In the genomic region with DNA sequence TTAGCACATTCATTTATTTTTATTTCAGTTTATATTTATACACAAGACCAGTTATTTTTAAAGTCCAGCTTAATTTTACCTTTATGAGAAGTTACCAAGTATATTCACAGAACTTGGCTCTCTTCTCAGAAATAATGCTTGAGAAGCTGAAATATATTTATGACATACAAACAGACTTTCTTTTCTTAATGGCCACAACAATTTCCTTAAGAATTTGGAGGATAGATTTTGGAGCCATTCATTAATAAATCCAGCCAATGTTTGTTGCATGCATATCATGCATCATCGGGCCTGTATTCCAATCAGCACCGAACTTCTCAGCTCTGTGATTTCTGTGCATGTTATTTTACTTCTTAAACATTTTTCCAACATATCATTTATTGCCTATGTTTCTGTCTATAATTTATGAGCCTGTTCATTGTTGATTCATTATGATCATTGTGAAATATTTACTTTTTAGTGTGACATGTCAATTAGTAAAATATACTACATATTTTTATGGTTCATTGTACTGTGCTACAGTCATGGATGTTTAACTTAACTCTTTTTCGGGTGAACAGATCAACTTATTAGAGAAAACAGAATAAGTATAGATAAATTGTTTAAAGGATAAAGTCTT, we compare ENCODE assay signal across 1 cellular context.
TF ChIP-seq lines count a peak whose summit lies in the region.

No MANE protein-coding gene starts in this region.

TF ChIP-seq in HCT116, 20 proteins besides CTCF, POLR2A, EP300 and RAD21 (continued from another document):
- TF ChIP-seq, protein P1, sequence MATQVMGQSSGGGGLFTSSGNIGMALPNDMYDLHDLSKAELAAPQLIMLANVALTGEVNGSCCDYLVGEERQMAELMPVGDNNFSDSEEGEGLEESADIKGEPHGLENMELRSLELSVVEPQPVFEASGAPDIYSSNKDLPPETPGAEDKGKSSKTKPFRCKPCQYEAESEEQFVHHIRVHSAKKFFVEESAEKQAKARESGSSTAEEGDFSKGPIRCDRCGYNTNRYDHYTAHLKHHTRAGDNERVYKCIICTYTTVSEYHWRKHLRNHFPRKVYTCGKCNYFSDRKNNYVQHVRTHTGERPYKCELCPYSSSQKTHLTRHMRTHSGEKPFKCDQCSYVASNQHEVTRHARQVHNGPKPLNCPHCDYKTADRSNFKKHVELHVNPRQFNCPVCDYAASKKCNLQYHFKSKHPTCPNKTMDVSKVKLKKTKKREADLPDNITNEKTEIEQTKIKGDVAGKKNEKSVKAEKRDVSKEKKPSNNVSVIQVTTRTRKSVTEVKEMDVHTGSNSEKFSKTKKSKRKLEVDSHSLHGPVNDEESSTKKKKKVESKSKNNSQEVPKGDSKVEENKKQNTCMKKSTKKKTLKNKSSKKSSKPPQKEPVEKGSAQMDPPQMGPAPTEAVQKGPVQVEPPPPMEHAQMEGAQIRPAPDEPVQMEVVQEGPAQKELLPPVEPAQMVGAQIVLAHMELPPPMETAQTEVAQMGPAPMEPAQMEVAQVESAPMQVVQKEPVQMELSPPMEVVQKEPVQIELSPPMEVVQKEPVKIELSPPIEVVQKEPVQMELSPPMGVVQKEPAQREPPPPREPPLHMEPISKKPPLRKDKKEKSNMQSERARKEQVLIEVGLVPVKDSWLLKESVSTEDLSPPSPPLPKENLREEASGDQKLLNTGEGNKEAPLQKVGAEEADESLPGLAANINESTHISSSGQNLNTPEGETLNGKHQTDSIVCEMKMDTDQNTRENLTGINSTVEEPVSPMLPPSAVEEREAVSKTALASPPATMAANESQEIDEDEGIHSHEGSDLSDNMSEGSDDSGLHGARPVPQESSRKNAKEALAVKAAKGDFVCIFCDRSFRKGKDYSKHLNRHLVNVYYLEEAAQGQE (IDR thresholded peaks at IDR 0.05; ENCODE audit: low read depth), result no peak
- TF ChIP-seq EZH2phosphoT487 (IDR thresholded peaks at IDR 0.05; ENCODE audit: borderline replicate concordance), result no peak
- TF ChIP-seq EZH2 (IDR thresholded peaks at IDR 0.05), result no peak
- TF ChIP-seq JUND (IDR thresholded peaks at IDR 0.05), result no peak
- TF ChIP-seq SIN3A (IDR thresholded peaks at IDR 0.05; ENCODE audit: low read depth), result no peak
- no peak for TF ChIP-seq CBX3 (IDR thresholded peaks at IDR 0.05; ENCODE audit: low read depth)
- no peak for TF ChIP-seq FOSL1 (IDR thresholded peaks at IDR 0.05; ENCODE audit: low read depth)
- TF ChIP-seq, protein P2, sequence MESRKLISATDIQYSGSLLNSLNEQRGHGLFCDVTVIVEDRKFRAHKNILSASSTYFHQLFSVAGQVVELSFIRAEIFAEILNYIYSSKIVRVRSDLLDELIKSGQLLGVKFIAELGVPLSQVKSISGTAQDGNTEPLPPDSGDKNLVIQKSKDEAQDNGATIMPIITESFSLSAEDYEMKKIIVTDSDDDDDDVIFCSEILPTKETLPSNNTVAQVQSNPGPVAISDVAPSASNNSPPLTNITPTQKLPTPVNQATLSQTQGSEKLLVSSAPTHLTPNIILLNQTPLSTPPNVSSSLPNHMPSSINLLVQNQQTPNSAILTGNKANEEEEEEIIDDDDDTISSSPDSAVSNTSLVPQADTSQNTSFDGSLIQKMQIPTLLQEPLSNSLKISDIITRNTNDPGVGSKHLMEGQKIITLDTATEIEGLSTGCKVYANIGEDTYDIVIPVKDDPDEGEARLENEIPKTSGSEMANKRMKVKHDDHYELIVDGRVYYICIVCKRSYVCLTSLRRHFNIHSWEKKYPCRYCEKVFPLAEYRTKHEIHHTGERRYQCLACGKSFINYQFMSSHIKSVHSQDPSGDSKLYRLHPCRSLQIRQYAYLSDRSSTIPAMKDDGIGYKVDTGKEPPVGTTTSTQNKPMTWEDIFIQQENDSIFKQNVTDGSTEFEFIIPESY (IDR thresholded peaks at IDR 0.05; ENCODE audit: extremely low read depth, insufficient replicate concordance, low read length), result no peak
- TF ChIP-seq YY1 (IDR thresholded peaks at IDR 0.05; ENCODE audit: extremely low read depth, insufficient replicate concordance, low read depth, low read length), result no peak
- TF ChIP-seq, protein P3, sequence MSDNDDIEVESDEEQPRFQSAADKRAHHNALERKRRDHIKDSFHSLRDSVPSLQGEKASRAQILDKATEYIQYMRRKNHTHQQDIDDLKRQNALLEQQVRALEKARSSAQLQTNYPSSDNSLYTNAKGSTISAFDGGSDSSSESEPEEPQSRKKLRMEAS (IDR thresholded peaks at IDR 0.05), result no peak
- TF ChIP-seq EGR1 (IDR thresholded peaks at IDR 0.05; ENCODE audit: low read depth), result no peak
TF ChIP-seq in HCT116: peak in this region for 0.
